In the genomic region with DNA sequence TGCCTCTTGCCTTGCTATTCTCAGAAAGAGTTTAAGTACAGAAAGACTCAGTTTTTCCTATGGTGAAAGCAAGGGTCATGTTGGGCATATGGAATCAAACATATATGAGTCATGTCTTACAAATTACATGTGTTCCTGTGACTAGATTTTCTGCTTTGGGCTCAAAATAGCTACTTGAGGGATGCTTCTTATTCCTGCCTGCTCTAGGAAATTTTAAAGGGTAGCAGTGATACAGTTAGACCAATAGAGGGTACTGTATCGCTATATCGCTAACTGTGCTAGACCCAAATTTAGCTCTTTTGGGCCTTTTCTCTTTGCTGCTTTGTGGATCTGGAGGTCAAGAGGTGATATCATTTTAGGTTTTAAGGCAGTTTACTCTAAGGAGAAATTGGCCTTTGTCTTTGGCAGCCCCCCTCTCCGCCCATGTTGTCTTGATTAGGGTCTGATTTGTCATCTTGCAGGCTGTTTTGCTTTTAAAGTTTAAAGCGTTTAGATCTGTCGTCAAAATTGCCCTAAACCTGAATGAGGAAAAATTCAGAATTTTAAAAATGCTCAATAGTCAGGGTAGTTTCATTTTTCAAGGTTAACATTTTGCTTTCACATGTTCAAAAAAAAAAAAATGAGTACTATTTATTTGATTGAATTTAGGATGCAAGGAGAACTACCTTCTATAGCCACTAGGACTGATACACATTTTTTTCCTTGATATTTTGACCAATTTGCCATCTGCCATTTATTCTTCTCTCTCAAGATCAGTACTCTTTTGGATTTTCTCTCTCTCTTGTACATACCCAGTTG, we compare ENCODE assay signal across 8 cellular contexts. TPM values are rescaled to one million over a fixed set of nuclear protein-coding genes. Genes with fewer than 3 reads are reported as not detected.
DNase-seq lines count a peak whose midpoint lies in the region; ATAC-seq and TF ChIP-seq lines count a peak whose summit lies in the region.

No MANE protein-coding gene starts in this region.

- peak; percentile 22 to 44 (median 36) for TF ChIP-seq CTCF in Peyer's patch (IDR thresholded peaks at IDR 0.05)
- peak; percentile 64 for TF ChIP-seq CTCF in epithelial cell of proximal tubule (conservative IDR thresholded peaks at IDR 0.05; ENCODE audit: low read depth, low read length)
- TF ChIP-seq CTCF in psoas muscle (IDR thresholded peaks at IDR 0.05): peak; percentile 37

- DNase-seq in NOMO-1 treated with DMSO at 0.1 percent for 48 hours (lab: John Stamatoyannopoulos, UW; ENCODE audit: unreplicated experiment) (peak; percentile 45), NOMO-1 treated with dmso at 0.1 percent for 144 hours (lab: John Stamatoyannopoulos, UW; ENCODE audit: unreplicated experiment) (no peak), Peyer's patch (no peak), epithelial cell of proximal tubule (ENCODE audit: low read depth) (no peak), psoas muscle (no peak), GM19238 (ENCODE audit: insufficient read length, low spot score) (no peak), NCI-H187 treated with DMSO at 0.1 percent for 48 hours (lab: John Stamatoyannopoulos, UW) (no peak), HuH-7 (ENCODE audit: low spot score) (no peak)

- 63 to 80% (median 66%) methylated on average over 5 of the region's 5 CpGs for WGBS in psoas muscle, 3 donors

- H3K27ac ChIP-seq in Peyer's patch (no peak overlapping the region), psoas muscle (peak overlapping the region; percentile 90)

- peaks cover 0 to 54% (median 7%) of the 10 kb centered on the region in 4 donors for H3K4me1 ChIP-seq in Peyer's patch
- H3K4me1 ChIP-seq in psoas muscle: peaks cover 84% of the 10 kb centered on the region

- H3K9me3 ChIP-seq in Peyer's patch (no peaks in the 10 kb centered on the region), psoas muscle (no peaks in the 10 kb centered on the region)

- intact Hi-C loops in psoas muscle (cut with DNase I): loop anchor here (2.0 to 5.0 kb wide), 3 partner anchors 23 to 133 kb away; no protein-coding TSS in a partner anchor

- H3K36me3 ChIP-seq in Peyer's patch: no peaks in the 10 kb centered on the region
- H3K36me3 ChIP-seq in psoas muscle (ENCODE audit: insufficient read depth in 1 of 2, low read depth in 1 of 2): peaks cover 0 to 7% of the 10 kb centered on the region in 2 donors

- H3K27me3 ChIP-seq in Peyer's patch (no peaks in the 10 kb centered on the region), psoas muscle (ENCODE audit: insufficient read depth in 3 of 3, low read length in 2 of 3) (no peaks in the 10 kb centered on the region)

- no peak overlapping the region for H3K4me3 ChIP-seq in Peyer's patch
- H3K4me3 ChIP-seq in epithelial cell of proximal tubule (ENCODE audit: low read depth, low read length): no peak overlapping the region
- H3K4me3 ChIP-seq in psoas muscle: peak overlapping the region; percentile 41

- TF ChIP-seq POLR2A in Peyer's patch (IDR thresholded peaks at IDR 0.05): no peak

- peak in 3 of 4 donors; percentile 51 to 69 (median 56) for ATAC-seq in psoas muscle

RNA-seq across cellular contexts. Expression of gene NFATC3, which starts 8.8 kb away (rescaled TPM):
- total RNA-seq in Peyer's patch (10 to 100 TPM; 40.5 to 72.0 (median 61.0) TPM), epithelial cell of proximal tubule (15.8 and 24.7 TPM in 2 replicates), psoas muscle (10 to 100 TPM; 40.8 to 53.5 (median 44.0) TPM)
- 10 to 100 TPM in 2 of 3 donors, 1 to 10 TPM in 1; 9.8 to 43.1 (median 17.3) TPM for polyA plus RNA-seq in psoas muscle
